Comparison of ENCODE assay signal across 8 cellular contexts in genomic region chr20:32537657-32538525, GRCh38. TPM values are rescaled to one million over a fixed set of nuclear protein-coding genes. Genes with fewer than 3 reads are reported as not detected.
A peak's percentile ranks its signal among the peaks of the same experiment; 100 is the strongest.
DNase-seq lines count a peak whose midpoint lies in the region; ATAC-seq and TF ChIP-seq lines count a peak whose summit lies in the region.

No MANE protein-coding gene starts in this region.

- WGBS in psoas muscle, 3 donors = 66 to 84% (median 69%) methylated on average over 15 to 18 of the region's 18 CpGs

- H3K9me3 ChIP-seq in endocrine pancreas (ENCODE audit: control insufficient read depth, low read length) (no peaks in the 10 kb centered on the region), psoas muscle (no peaks in the 10 kb centered on the region)

- H3K36me3 ChIP-seq in GM06990 (ENCODE audit: control insufficient read depth, insufficient read depth, low read length) = no peaks in the 10 kb centered on the region
- no peaks in the 10 kb centered on the region for H3K36me3 ChIP-seq in endocrine pancreas (ENCODE audit: control insufficient read depth, insufficient read depth, low read length)
- H3K36me3 ChIP-seq in psoas muscle (ENCODE audit: insufficient read depth in 1 of 2, low read depth in 1 of 2) = no peaks in the 10 kb centered on the region

- H3K4me3 ChIP-seq in GM06990 (replicated peaks; ENCODE audit: low read depth, low read length) (peak overlapping the region; percentile 63), endocrine pancreas (ENCODE audit: control insufficient read depth, insufficient read depth, low read length) (no peak overlapping the region), psoas muscle (peak overlapping the region; percentile 63)

- H3K27me3 ChIP-seq in GM06990 (replicated peaks; ENCODE audit: control insufficient read depth, insufficient read depth, low read length) (no peaks in the 10 kb centered on the region), endocrine pancreas (ENCODE audit: control insufficient read depth, insufficient read depth, low read length) (no peaks in the 10 kb centered on the region), psoas muscle (ENCODE audit: insufficient read depth in 3 of 3, low read length in 2 of 3) (peaks cover 0 to 12% (median 0%) of the 10 kb centered on the region in 3 donors)

- no peak overlapping the region for H3K27ac ChIP-seq in psoas muscle
- H3K27ac ChIP-seq in substantia nigra (ENCODE audit: low read depth, low read length, poor library complexity, severe bottlenecking) = no peak overlapping the region

- peak overlapping the region; percentile 65 for H3K9ac ChIP-seq in endocrine pancreas (ENCODE audit: control insufficient read depth, insufficient read depth, low read length)

- ATAC-seq in psoas muscle (peak in 2 of 4 donors; percentile 19 to 36), GM18511 (IDR thresholded peaks at IDR 0.05; ENCODE audit: unreplicated experiment) (no peak)

- intact Hi-C loops in psoas muscle (cut with DNase I) = no loop called here

- DNase-seq in GM06990 (ENCODE audit: extremely low read depth, insufficient read length) (no peak), RPMI8226 (peak; percentile 37), psoas muscle (no peak), substantia nigra (lab: John Stamatoyannopoulos, UW) (no peak), kidney tubule cell (ENCODE audit: low spot score) (no peak)
- no peak for DNase-seq in stimulated activated CD4-positive, alpha-beta T cell treated with anti-CD3 and anti-CD28 coated beads, Interleukin-15, amount 100 ng/mL, for 24 hours

- H3K4me1 ChIP-seq in endocrine pancreas (ENCODE audit: control insufficient read depth, insufficient read depth, low read length) = no peaks in the 10 kb centered on the region
- H3K4me1 ChIP-seq in psoas muscle = no peaks in the 10 kb centered on the region

- TF ChIP-seq CTCF in GM06990 (IDR thresholded peaks at IDR 0.05; ENCODE audit: insufficient read depth, low read length, poor library complexity, severe bottlenecking) (no peak), psoas muscle (IDR thresholded peaks at IDR 0.05) (no peak)

RNA-seq across cellular contexts. Expression of gene NOL4L, which starts 47.2 kb away (rescaled TPM):
- 1 to 10 TPM; 1.3 to 2.7 (median 2.3) TPM for total RNA-seq in psoas muscle
- under 1 TPM; 0.61 to 0.89 (median 0.72) TPM for polyA plus RNA-seq in psoas muscle
